Comparison of ENCODE assay signal across 8 cellular contexts in genomic region chr6:125918681-125919566, GRCh38. TPM values are rescaled to one million over a fixed set of nuclear protein-coding genes. Genes with fewer than 3 reads are reported as not detected.
DNase-seq lines count a peak whose midpoint lies in the region; ATAC-seq and TF ChIP-seq lines count a peak whose summit lies in the region.

No MANE protein-coding gene starts in this region.

- peak; percentile 98 for ATAC-seq in GM21447 (IDR thresholded peaks at IDR 0.05; ENCODE audit: unreplicated experiment)
- ATAC-seq in lung (ENCODE audit: insufficient read depth, low FRiP score) = peak; percentile 87

- H3K4me1 ChIP-seq in lung (ENCODE audit: control insufficient read depth in 2 of 2, insufficient read depth in 2 of 2, low read length in 2 of 2) = peaks cover 0 to 1% of the 10 kb centered on the region in 2 donors

- no peak overlapping the region for H3K4me3 ChIP-seq in lung

- DNase-seq in GDM1 (lab: John Stamatoyannopoulos, UW) (peak; percentile 59), HT-29 (ENCODE audit: low spot score) (peak; percentile 59), SKM-1 treated with dmso at 0.1 percent for 144 hours (lab: John Stamatoyannopoulos, UW; ENCODE audit: unreplicated experiment) (peak; percentile 77), lung (ENCODE audit: low spot score) (peak; percentile 41), RKO (ENCODE audit: low spot score) (no peak)
- DNase-seq in central memory CD4-positive, alpha-beta T cell = peak; percentile 75
- peak in 5 of 6 experiments; percentile 10 to 30 (median 11) for DNase-seq in stimulated activated naive CD4-positive, alpha-beta T cell (lab: John Stamatoyannopoulos, UW)

- peak overlapping the region; percentile 80 to 86 for H3K27ac ChIP-seq in lung (ENCODE audit: low read depth in 1 of 2, low read length in 1 of 2)

- H3K36me3 ChIP-seq in lung (ENCODE audit: control insufficient read depth in 2 of 2, insufficient read depth in 2 of 2, low read length in 2 of 2) = peaks cover 11 to 30% of the 10 kb centered on the region in 2 donors

- WGBS in lung, 2 donors = 16 to 24% methylated on average over 13 of the region's 13 CpGs

- H3K9me3 ChIP-seq in lung (ENCODE audit: control insufficient read depth in 2 of 2, insufficient read depth in 1 of 2, low read length in 1 of 2) = no peaks in the 10 kb centered on the region

- no peaks in the 10 kb centered on the region for H3K27me3 ChIP-seq in lung (ENCODE audit: control insufficient read depth, insufficient read depth)

- no peak for TF ChIP-seq CTCF in lung (IDR thresholded peaks at IDR 0.05; ENCODE audit: control extremely low read depth, extremely low read depth)

RNA-seq across cellular contexts. Expression of gene HINT3, which starts 37.6 kb away (rescaled TPM):
- total RNA-seq in HT-29 (2014; rRNA removed; shearing (Covaris generic)) = 7.1 and 8.9 TPM in 2 replicates
- total RNA-seq in lung = 10 to 100 TPM; 22.3 to 41.9 TPM
- polyA plus RNA-seq in lung = 10 to 100 TPM in 1 of 2 donors, 1 to 10 TPM in 1; 8.1 to 19.2 TPM
